ENCODE assay signal across 1 cellular context in the genomic region with DNA sequence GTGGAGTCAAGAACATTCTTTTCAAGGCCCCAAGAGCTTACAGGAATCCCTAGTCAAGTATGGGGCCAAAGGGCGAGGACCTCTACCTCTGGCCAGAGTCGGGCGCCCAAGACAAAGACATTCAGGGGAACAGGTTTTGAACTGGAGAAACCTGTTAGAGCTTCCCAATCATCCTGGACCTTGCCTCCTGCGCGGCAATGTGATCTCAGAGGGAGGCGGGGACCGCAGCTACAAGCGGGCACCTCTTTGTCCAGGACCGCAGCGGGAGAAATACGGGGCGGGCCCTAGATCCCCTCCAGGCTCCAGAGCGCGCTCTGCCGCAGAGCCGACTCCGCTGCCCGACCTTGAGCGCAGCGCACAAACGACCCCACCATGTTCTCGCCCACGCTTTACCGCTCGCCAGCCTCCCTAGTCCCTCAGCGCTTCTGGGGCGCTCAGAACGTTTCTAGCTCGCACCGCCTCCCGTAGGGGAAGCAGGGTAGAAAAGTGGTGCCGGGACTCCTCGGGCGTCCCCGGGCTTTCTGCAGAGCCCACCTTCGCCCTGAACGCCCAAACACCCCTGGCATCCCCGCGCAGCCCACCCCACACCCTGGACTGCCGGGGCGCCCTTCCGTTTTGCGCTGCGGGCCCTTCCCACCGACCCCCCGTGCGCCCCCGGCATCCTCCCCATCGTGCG.
TF ChIP-seq lines count a peak whose summit lies in the region.

No MANE protein-coding gene starts in this region.

TF ChIP-seq in HepG2, 621 proteins besides CTCF, POLR2A, EP300 and RAD21 (continued from another document and continues in another):
- TF ChIP-seq, protein P1, sequence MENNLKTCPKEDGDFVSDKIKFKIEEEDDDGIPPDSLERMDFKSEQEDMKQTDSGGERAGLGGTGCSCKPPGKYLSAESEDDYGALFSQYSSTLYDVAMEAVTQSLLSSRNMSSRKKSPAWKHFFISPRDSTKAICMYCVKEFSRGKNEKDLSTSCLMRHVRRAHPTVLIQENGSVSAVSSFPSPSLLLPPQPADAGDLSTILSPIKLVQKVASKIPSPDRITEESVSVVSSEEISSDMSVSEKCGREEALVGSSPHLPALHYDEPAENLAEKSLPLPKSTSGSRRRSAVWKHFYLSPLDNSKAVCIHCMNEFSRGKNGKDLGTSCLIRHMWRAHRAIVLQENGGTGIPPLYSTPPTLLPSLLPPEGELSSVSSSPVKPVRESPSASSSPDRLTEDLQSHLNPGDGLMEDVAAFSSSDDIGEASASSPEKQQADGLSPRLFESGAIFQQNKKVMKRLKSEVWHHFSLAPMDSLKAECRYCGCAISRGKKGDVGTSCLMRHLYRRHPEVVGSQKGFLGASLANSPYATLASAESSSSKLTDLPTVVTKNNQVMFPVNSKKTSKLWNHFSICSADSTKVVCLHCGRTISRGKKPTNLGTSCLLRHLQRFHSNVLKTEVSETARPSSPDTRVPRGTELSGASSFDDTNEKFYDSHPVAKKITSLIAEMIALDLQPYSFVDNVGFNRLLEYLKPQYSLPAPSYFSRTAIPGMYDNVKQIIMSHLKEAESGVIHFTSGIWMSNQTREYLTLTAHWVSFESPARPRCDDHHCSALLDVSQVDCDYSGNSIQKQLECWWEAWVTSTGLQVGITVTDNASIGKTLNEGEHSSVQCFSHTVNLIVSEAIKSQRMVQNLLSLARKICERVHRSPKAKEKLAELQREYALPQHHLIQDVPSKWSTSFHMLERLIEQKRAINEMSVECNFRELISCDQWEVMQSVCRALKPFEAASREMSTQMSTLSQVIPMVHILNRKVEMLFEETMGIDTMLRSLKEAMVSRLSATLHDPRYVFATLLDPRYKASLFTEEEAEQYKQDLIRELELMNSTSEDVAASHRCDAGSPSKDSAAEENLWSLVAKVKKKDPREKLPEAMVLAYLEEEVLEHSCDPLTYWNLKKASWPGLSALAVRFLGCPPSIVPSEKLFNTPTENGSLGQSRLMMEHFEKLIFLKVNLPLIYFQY (CRISPR knock-in tag; IDR thresholded peaks at IDR 0.05; ENCODE audit: borderline replicate concordance), result 0 out of 2 replicates have a peak, but pooled peaks have one; percentile 21
- TF ChIP-seq PITX1 (CRISPR knock-in tag; IDR thresholded peaks at IDR 0.05) (peak; percentile 37; the same call in 1 of the 2 replicates), NPAS2 (CRISPR knock-in tag; IDR thresholded peaks at IDR 0.05; ENCODE audit: borderline replicate concordance) (no peak), THAP9 (CRISPR knock-in tag; IDR thresholded peaks at IDR 0.05; ENCODE audit: borderline replicate concordance) (no peak), FOXC1 (CRISPR knock-in tag; IDR thresholded peaks at IDR 0.05; ENCODE audit: borderline replicate concordance) (no peak), SALL1 (CRISPR knock-in tag; IDR thresholded peaks at IDR 0.05) (peak; percentile 48; the same call in 1 of the 2 replicates), ZNF292 (CRISPR knock-in tag; IDR thresholded peaks at IDR 0.05; ENCODE audit: borderline replicate concordance, low read depth) (peak; percentile 65; the same call in 1 of the 2 replicates), MBD4 (IDR thresholded peaks at IDR 0.05; ENCODE audit: borderline replicate concordance, low read length) (no peak), ZNF275 (CRISPR knock-in tag; IDR thresholded peaks at IDR 0.05; ENCODE audit: borderline replicate concordance) (0 out of 2 replicates have a peak, but pooled peaks have one; percentile 10), ZEB1 (IDR thresholded peaks at IDR 0.05; ENCODE audit: insufficient replicate concordance, low read depth) (no peak), ATF6 (CRISPR knock-in tag; conservative IDR thresholded peaks at IDR 0.05) (no peak), ZNF792 (CRISPR knock-in tag; IDR thresholded peaks at IDR 0.05) (peak; percentile 45; the same call in 1 of the 2 replicates), TCF7 (IDR thresholded peaks at IDR 0.05; ENCODE audit: low read depth) (no peak), HOXA9 (CRISPR knock-in tag; IDR thresholded peaks at IDR 0.05; ENCODE audit: borderline replicate concordance) (no peak), ZNF569 (CRISPR knock-in tag; IDR thresholded peaks at IDR 0.05; ENCODE audit: borderline replicate concordance) (no peak), ZNF441 (CRISPR knock-in tag; IDR thresholded peaks at IDR 0.05; ENCODE audit: borderline replicate concordance) (peak; percentile 23; the same call in 1 of the 2 replicates), ZBTB43 (CRISPR knock-in tag; conservative IDR thresholded peaks at IDR 0.05) (0 out of 2 replicates have a peak, but pooled peaks have one; percentile 35), POLR2AphosphoS5 (IDR thresholded peaks at IDR 0.05; ENCODE audit: low read depth, low read length) (peak; percentile 57; the same call in 1 of the 2 replicates), ZNF225 (CRISPR knock-in tag; IDR thresholded peaks at IDR 0.05) (no peak), RBFOX2 (IDR thresholded peaks at IDR 0.05; ENCODE audit: low read depth, low read length) (peak; percentile 63), ZBTB39 (CRISPR knock-in tag; IDR thresholded peaks at IDR 0.05) (peak; percentile 20; the same call in 1 of the 2 replicates), ZNF17 (CRISPR knock-in tag; IDR thresholded peaks at IDR 0.05) (no peak), ZNF34 (CRISPR knock-in tag; IDR thresholded peaks at IDR 0.05; ENCODE audit: borderline replicate concordance) (no peak)
- TF ChIP-seq, protein P2, sequence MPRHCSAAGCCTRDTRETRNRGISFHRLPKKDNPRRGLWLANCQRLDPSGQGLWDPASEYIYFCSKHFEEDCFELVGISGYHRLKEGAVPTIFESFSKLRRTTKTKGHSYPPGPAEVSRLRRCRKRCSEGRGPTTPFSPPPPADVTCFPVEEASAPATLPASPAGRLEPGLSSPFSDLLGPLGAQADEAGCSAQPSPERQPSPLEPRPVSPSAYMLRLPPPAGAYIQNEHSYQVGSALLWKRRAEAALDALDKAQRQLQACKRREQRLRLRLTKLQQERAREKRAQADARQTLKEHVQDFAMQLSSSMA (CRISPR knock-in tag; IDR thresholded peaks at IDR 0.05), result 0 out of 2 replicates have a peak, but pooled peaks have one; percentile 69
- TF ChIP-seq, protein P3, sequence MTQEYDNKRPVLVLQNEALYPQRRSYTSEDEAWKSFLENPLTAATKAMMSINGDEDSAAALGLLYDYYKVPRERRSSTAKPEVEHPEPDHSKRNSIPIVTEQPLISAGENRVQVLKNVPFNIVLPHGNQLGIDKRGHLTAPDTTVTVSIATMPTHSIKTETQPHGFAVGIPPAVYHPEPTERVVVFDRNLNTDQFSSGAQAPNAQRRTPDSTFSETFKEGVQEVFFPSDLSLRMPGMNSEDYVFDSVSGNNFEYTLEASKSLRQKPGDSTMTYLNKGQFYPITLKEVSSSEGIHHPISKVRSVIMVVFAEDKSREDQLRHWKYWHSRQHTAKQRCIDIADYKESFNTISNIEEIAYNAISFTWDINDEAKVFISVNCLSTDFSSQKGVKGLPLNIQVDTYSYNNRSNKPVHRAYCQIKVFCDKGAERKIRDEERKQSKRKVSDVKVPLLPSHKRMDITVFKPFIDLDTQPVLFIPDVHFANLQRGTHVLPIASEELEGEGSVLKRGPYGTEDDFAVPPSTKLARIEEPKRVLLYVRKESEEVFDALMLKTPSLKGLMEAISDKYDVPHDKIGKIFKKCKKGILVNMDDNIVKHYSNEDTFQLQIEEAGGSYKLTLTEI (CRISPR knock-in tag; conservative IDR thresholded peaks at IDR 0.05), result no peak
- TF ChIP-seq, protein P4, sequence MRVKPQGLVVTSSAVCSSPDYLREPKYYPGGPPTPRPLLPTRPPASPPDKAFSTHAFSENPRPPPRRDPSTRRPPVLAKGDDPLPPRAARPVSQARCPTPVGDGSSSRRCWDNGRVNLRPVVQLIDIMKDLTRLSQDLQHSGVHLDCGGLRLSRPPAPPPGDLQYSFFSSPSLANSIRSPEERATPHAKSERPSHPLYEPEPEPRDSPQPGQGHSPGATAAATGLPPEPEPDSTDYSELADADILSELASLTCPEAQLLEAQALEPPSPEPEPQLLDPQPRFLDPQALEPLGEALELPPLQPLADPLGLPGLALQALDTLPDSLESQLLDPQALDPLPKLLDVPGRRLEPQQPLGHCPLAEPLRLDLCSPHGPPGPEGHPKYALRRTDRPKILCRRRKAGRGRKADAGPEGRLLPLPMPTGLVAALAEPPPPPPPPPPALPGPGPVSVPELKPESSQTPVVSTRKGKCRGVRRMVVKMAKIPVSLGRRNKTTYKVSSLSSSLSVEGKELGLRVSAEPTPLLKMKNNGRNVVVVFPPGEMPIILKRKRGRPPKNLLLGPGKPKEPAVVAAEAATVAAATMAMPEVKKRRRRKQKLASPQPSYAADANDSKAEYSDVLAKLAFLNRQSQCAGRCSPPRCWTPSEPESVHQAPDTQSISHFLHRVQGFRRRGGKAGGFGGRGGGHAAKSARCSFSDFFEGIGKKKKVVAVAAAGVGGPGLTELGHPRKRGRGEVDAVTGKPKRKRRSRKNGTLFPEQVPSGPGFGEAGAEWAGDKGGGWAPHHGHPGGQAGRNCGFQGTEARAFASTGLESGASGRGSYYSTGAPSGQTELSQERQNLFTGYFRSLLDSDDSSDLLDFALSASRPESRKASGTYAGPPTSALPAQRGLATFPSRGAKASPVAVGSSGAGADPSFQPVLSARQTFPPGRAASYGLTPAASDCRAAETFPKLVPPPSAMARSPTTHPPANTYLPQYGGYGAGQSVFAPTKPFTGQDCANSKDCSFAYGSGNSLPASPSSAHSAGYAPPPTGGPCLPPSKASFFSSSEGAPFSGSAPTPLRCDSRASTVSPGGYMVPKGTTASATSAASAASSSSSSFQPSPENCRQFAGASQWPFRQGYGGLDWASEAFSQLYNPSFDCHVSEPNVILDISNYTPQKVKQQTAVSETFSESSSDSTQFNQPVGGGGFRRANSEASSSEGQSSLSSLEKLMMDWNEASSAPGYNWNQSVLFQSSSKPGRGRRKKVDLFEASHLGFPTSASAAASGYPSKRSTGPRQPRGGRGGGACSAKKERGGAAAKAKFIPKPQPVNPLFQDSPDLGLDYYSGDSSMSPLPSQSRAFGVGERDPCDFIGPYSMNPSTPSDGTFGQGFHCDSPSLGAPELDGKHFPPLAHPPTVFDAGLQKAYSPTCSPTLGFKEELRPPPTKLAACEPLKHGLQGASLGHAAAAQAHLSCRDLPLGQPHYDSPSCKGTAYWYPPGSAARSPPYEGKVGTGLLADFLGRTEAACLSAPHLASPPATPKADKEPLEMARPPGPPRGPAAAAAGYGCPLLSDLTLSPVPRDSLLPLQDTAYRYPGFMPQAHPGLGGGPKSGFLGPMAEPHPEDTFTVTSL (CRISPR knock-in tag; IDR thresholded peaks at IDR 0.05; ENCODE audit: borderline replicate concordance), result no peak
